ENCODE assay signal across 6 cellular contexts in the genomic region with DNA sequence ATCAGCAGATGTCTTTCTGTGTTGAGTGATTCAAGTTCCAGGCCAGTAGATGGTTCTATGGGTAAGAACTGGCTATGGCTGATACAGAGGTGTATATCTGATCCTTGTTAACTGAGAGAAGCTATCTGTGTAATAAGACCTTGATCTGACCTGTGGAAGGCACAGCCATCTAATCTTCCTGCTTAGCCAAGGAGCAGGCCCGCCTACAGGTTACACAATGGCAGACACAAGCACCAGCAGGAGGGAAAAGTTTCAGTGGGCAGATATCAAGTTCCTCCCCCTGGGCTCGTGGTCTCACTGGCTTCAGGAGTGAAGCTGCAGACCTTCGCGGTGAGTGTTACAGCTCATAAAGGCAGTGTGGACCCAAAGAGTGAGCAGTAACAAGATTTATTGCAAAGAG. TPM values are rescaled to one million over a fixed set of nuclear protein-coding genes. Genes with fewer than 3 reads are reported as not detected.
"Had no signal": no experiment of that assay in that cellular context is flagged by ENCODE, and none has a peak within 500 bp of the region (broad histone marks: within the 10 kb centered on the region; RNA-seq: fewer than 3 reads in every experiment).

No MANE protein-coding gene starts in this region.

RNA-seq across cellular contexts. Expression of gene AKR1C2, which starts 27.9 kb away (rescaled TPM):
- total RNA-seq: activated CD4-positive, alpha-beta T cell treated with anti-CD3 and anti-CD28 coated beads for 36 hours; activated CD8-positive, alpha-beta T cell treated with anti-CD3 and anti-CD28 coated beads, Interleukin-2, amount 10 ng/mL, durations not matched to agents 7 days and 5 days; activated naive CD8-positive, alpha-beta T cell treated with anti-CD3 and anti-CD28 coated beads, Interleukin-2, amount 10 ng/mL, durations not matched to agents 7 days and 5 days; activated T-helper 2 cell treated with anti-CD3 and anti-CD28 coated beads, Interferon-gamma antibody, Interleukin-2, Interleukin-4, amounts not matched to agents 10 μg/mL and 5 μg/mL and 100 μg/mL, durations not matched to agents 14 hours and 24 hours and 36 hours; T-helper 1 cell treated with Interleukin-12 subunit alpha and Interleukin-12 subunit beta and Interleukin-4 antibody, amounts not matched to agents 30 ng/mL and 1 ng/mL, for 36 hours; T-helper 2 cell treated with Interferon-gamma antibody and Interleukin-4, amounts not matched to agents 100 ng/mL and 5 ng/mL, for 36 hours had no signal
